22 cellular contexts compared by ENCODE assay signal in the genomic region with DNA sequence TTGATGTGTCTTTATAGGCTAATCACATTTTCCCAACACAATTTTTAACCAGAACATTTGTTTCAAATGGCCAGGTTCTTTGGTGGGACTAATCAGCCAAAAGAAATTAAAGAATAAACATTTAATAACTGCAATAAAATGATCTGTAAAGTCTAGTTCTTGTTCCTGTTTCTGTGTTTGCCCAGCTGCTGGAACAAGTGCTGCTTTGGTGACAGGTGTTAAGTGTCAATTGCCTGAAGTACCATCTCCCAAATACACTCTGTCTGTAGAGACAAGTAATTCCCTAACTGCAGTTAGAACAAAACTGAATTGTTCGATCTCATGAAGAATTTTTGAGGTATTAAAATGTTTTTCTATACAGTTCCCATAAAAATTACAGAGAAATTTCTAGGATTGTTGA.
A peak's percentile ranks its signal among the peaks of the same experiment; 100 is the strongest.
DNase-seq lines count a peak whose midpoint lies in the region; ATAC-seq and TF ChIP-seq lines count a peak whose summit lies in the region.
"Had no signal": no experiment of that assay in that cellular context is flagged by ENCODE, and none has a peak within 500 bp of the region (broad histone marks: within the 10 kb centered on the region; RNA-seq: fewer than 3 reads in every experiment).

No MANE protein-coding gene starts in this region.

- peaks cover 9% of the 10 kb centered on the region; the same call in 1 of the 2 replicates for H3K9me3 ChIP-seq in PC-3 (ENCODE audit: low read length)
- H3K9me3 ChIP-seq: ascending aorta, HAP-1, neutrophil had no signal

- H3K79me2 ChIP-seq in PC-3 (ENCODE audit: low read length) = no peaks in the 10 kb centered on the region

- H3K4me1 ChIP-seq in PC-3 (ENCODE audit: insufficient read depth, low read length) = peaks cover 7% of the 10 kb centered on the region
- H3K4me1 ChIP-seq: ascending aorta had no signal

- CTCF ChIA-PET in PC-3 (lab: Charles Lee) = no interaction called here

- ATAC-seq in PC-3 = no peak
- ATAC-seq: Right ventricle myocardium inferior; stimulated activated effector memory CD8-positive, alpha-beta T cell treated with anti-CD3 and anti-CD28 coated beads, Interleukin-12 subunit alpha, Interleukin-12 subunit beta, amount 100 ng/mL, for 72 hours had no signal

- DNase-seq in COLO668 (lab: John Stamatoyannopoulos, UW; ENCODE audit: unreplicated experiment) (peak; percentile 53), LNCaP clone FGC (ENCODE audit: low read depth) (peak; percentile 73), NCI-H2081 (lab: John Stamatoyannopoulos, UW) (peak; percentile 8 to 73), NCI-H774 (lab: John Stamatoyannopoulos, UW) (peak; percentile 84), GM19238 (ENCODE audit: insufficient read length, low spot score) (no peak), PC-3 (no peak), GDM1 (lab: John Stamatoyannopoulos, UW) (no peak)
- no peak for DNase-seq in stimulated activated CD4-positive, alpha-beta T cell treated with anti-CD3 and anti-CD28 coated beads, Interleukin-12 subunit alpha, Interleukin-12 subunit beta, amount 100 ng/mL, for 4 hours
- DNase-seq: activated CD4-positive, alpha-beta T cell treated with anti-CD3 and anti-CD28 coated beads for 4 hours; caudate nucleus; dermis blood vessel endothelial cell; NCI-H2227 treated with DMSO at 0.1 percent for 48 hours; OCI-M1; stimulated activated CD4-positive, alpha-beta T cell treated with anti-CD3 and anti-CD28 coated beads, Interleukin-2, amount 100 ng/mL, for 24 hours had no signal

- no TSS peak for BruUV-seq in PC-3 (replicated peaks; lab: Mats Ljungman, UMichigan)

- POLR2A ChIA-PET in PC-3 (lab: Charles Lee; ENCODE audit: unreplicated experiment) = interaction anchor here (0.7 kb wide), 1 partner anchor 18 kb away, joined by 3 read pairs; no protein-coding TSS in a partner anchor

- H3K9me2 ChIP-seq in PC-3 (replicated peaks; ENCODE audit: low read length) = no peaks in the 10 kb centered on the region

- H3K9ac ChIP-seq in PC-3 (ENCODE audit: low read length) = no peak overlapping the region
- H3K9ac ChIP-seq: BLaER1 treated with 17β-estradiol and CSF1 and Interleukin-3, amounts not matched to agents 10 nM and 100 nM had no signal

- H3K27ac ChIP-seq in PC-3 (ENCODE audit: low read length) = no peak overlapping the region
- H3K27ac ChIP-seq: ascending aorta; BLaER1 treated with 17β-estradiol and CSF1 and Interleukin-3, amounts not matched to agents 10 nM and 100 nM; neutrophil; skin epidermis had no signal

- TF ChIP-seq CTCF in LNCaP clone FGC (IDR thresholded peaks at IDR 0.05; ENCODE audit: control insufficient read depth, extremely low read depth, insufficient read depth) = no peak
- TF ChIP-seq CTCF in PC-3 (conservative IDR thresholded peaks at IDR 0.05; ENCODE audit: low read depth, low read length) = no peak

- no peak overlapping the region for H2AFZ ChIP-seq in PC-3 (ENCODE audit: low read length)

- H4K20me1 ChIP-seq in PC-3 (ENCODE audit: low read length) = no peaks in the 10 kb centered on the region
- H4K20me1 ChIP-seq: BLaER1 treated with 17β-estradiol and CSF1 and Interleukin-3, amounts not matched to agents 10 nM and 100 nM had no signal

- H3F3A ChIP-seq in PC-3 (ENCODE audit: low read length, unreplicated experiment) = no peaks in the 10 kb centered on the region

- intact Hi-C loops in PC-3 (cut with micrococcal nuclease) = no loop called here

- no peak overlapping the region for H3K4me3 ChIP-seq in LNCaP clone FGC (ENCODE audit: low read depth, low read length)
- no peak overlapping the region for H3K4me3 ChIP-seq in PC-3 (ENCODE audit: low read length)
- H3K4me3 ChIP-seq: ascending aorta; BLaER1 treated with 17β-estradiol and CSF1 and Interleukin-3, amounts not matched to agents 10 nM and 100 nM; HAP-1; lung; skin epidermis had no signal

- H3K36me3 ChIP-seq in PC-3 (ENCODE audit: low read depth, low read length) = no peaks in the 10 kb centered on the region
- H3K36me3 ChIP-seq: ascending aorta; BLaER1 treated with 17β-estradiol and CSF1 and Interleukin-3, amounts not matched to agents 10 nM and 100 nM; HAP-1; neutrophil had no signal

- H3K4me2 ChIP-seq in PC-3 (ENCODE audit: low read length) = no peak overlapping the region
- H3K4me2 ChIP-seq: BLaER1 treated with 17β-estradiol and CSF1 and Interleukin-3, amounts not matched to agents 10 nM and 100 nM had no signal

- no peaks in the 10 kb centered on the region for H3K27me3 ChIP-seq in PC-3 (ENCODE audit: low read length)
- H3K27me3 ChIP-seq: ascending aorta; BLaER1 treated with 17β-estradiol and CSF1 and Interleukin-3, amounts not matched to agents 10 nM and 100 nM; neutrophil had no signal

Comparison
In these comparisons a context has a peak if more than half of its experiments do, and no peak if none do; other contexts are left out.
1. DNase-seq: peak in COLO668 (single experiment), LNCaP clone FGC (single experiment), NCI-H2081 (2 of 2) and NCI-H774 (single experiment); none in stimulated activated CD4-positive, alpha-beta T cell treated with anti-CD3 and anti-CD28 coated beads, Interleukin-12 subunit alpha, Interleukin-12 subunit beta, amount 100 ng/mL, for 4 hours (single experiment), GM19238 (single experiment), PC-3 (single experiment) and GDM1 (single experiment).